Comparison of ENCODE assay signal across 1 cellular context in the genomic region with DNA sequence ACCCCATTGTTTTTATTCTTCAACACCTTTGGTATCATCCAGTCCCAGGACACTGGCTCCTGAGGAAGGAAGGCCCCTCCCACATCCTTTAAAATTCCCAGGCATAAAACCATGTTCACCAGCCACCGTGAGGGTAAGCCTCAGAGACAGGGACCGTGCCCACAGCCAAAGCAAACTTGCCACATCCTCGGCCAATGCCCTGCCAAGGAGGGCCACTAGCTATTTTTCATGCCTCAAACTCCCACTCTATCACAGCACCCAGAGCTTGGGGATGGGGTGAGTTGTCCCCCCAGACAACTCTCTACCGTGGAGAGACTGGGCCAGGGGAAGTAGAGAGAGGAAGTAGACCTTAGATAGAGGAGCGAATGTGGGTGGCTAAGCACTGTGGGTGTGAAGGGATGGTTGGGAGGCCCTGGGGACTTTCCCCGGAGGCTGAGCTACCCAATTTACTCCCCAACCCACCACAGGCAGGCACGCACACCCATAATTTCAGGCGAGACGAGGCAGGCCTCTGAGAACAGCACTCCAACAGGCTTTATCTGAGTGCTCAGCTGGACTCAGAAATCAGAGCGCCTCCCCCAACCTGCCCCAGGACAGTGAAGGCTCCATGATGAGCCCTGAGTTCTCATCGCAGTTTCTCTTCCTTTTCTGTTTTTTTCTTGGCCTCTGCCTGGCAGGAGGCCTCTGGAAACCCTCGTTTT.
TF ChIP-seq lines count a peak whose summit lies in the region.

No MANE protein-coding gene starts in this region.

TF ChIP-seq in K562, 482 proteins besides CTCF, POLR2A, EP300 and RAD21 (continued from another document):
- TF ChIP-seq NR0B1 (IDR thresholded peaks at IDR 0.05; ENCODE audit: partially characterized antibody) (no peak), NBN (IDR thresholded peaks at IDR 0.05; ENCODE audit: low read depth) (peak; percentile 69; the same call in 1 of the 2 replicates), ZBTB1 (CRISPR knock-in tag; IDR thresholded peaks at IDR 0.05; ENCODE audit: borderline replicate concordance, low read depth) (peak; percentile 40; the same call in 1 of the 2 replicates), PRPF4 (IDR thresholded peaks at IDR 0.05; ENCODE audit: insufficient read depth, low read depth, low read length, poor library complexity, severe bottlenecking) (no peak), BHLHE40 (IDR thresholded peaks at IDR 0.05; ENCODE audit: low read length) (peak; percentile 60; the same call in 1 of the 2 replicates), RBBP5 (IDR thresholded peaks at IDR 0.05; ENCODE audit: borderline replicate concordance, insufficient read depth, low read length, poor library complexity, severe bottlenecking) (no peak), TARDBP (IDR thresholded peaks at IDR 0.05) (peak; percentile 94), FIP1L1 (IDR thresholded peaks at IDR 0.05; ENCODE audit: low read depth, low read length, poor library complexity, severe bottlenecking) (no peak), NR2C1 (IDR thresholded peaks at IDR 0.05) (no peak), NR2C1 (tag; IDR thresholded peaks at IDR 0.05) (peak; percentile 21; the same call in 1 of the 2 replicates), RCOR1 (IDR thresholded peaks at IDR 0.05; ENCODE audit: borderline replicate concordance in 1 of 2, low read depth in 2 of 2, low read length in 2 of 2) (peak; percentile 85 to 98), NEUROD1 (IDR thresholded peaks at IDR 0.05; ENCODE audit: borderline replicate concordance, low read depth, low read length, partially characterized antibody) (peak; percentile 58), BRD4 (IDR thresholded peaks at IDR 0.05) (no peak; the same call in 1 of the 2 replicates), THRAP3 (IDR thresholded peaks at IDR 0.05; ENCODE audit: borderline replicate concordance) (no peak), PURB (CRISPR knock-in tag; IDR thresholded peaks at IDR 0.05; ENCODE audit: low read depth) (no peak), KDM1A (IDR thresholded peaks at IDR 0.05) (peak; percentile 97 to 98), LEF1 (IDR thresholded peaks at IDR 0.05) (peak; percentile 68; the same call in 1 of the 2 replicates), ZBTB7A (IDR thresholded peaks at IDR 0.05; ENCODE audit: borderline replicate concordance, control insufficient read depth, low read depth, low read length) (peak; percentile 43; the same call in 1 of the 2 replicates), ARID1B (IDR thresholded peaks at IDR 0.05) (peak; percentile 86), STAT5A (IDR thresholded peaks at IDR 0.05; ENCODE audit: borderline replicate concordance, low read length) (0 out of 2 replicates have a peak, but pooled peaks have one; percentile 26), SMARCE1 (IDR thresholded peaks at IDR 0.05) (peak; percentile 76; the same call in 1 of the 2 replicates), SMARCA4 (IDR thresholded peaks at IDR 0.05) (peak; percentile 74), ZKSCAN3 (CRISPR knock-in tag; IDR thresholded peaks at IDR 0.05) (no peak), ETV5 (CRISPR knock-in tag; IDR thresholded peaks at IDR 0.05; ENCODE audit: low read depth) (peak; percentile 59; the same call in 1 of the 2 replicates), ZBTB17 (CRISPR knock-in tag; IDR thresholded peaks at IDR 0.05) (peak; percentile 30; the same call in 1 of the 2 replicates), ZNF583 (CRISPR knock-in tag; IDR thresholded peaks at IDR 0.05) (0 out of 2 replicates have a peak, but pooled peaks have one; percentile 24), ZNF224 (CRISPR knock-in tag; IDR thresholded peaks at IDR 0.05) (no peak), ZNF184 (CRISPR knock-in tag; IDR thresholded peaks at IDR 0.05) (no peak), CBFA2T3 (IDR thresholded peaks at IDR 0.05) (peak; percentile 88), MAZ (CRISPR knock-in tag; conservative IDR thresholded peaks at IDR 0.05 in 1 of 2, IDR thresholded peaks at IDR 0.05 in 1 of 2) (peak in 1 of 2 experiments; percentile 58; a peak in 2 of 4 replicates), ZNF316 (IDR thresholded peaks at IDR 0.05) (no peak), ZBTB34 (CRISPR knock-in tag; IDR thresholded peaks at IDR 0.05) (peak; percentile 37; the same call in 1 of the 2 replicates), HDAC8 (tag; IDR thresholded peaks at IDR 0.05) (no peak), TOE1 (IDR thresholded peaks at IDR 0.05; ENCODE audit: borderline replicate concordance) (peak; percentile 36; the same call in 1 of the 2 replicates), TOE1 (CRISPR knock-in tag; IDR thresholded peaks at IDR 0.05; ENCODE audit: borderline replicate concordance, low read depth) (no peak), POLR2AphosphoS5 (IDR thresholded peaks at IDR 0.05; ENCODE audit: control insufficient read depth, insufficient read depth, low read depth, low read length) (peak; percentile 70), FOXP1 (CRISPR knock-in tag; IDR thresholded peaks at IDR 0.05) (peak; percentile 12; the same call in 1 of the 2 replicates), EWSR1 (IDR thresholded peaks at IDR 0.05; ENCODE audit: borderline replicate concordance, low read depth, partially characterized antibody) (no peak), PML (IDR thresholded peaks at IDR 0.05; ENCODE audit: low read length) (no peak), EGR1 (conservative IDR thresholded peaks at IDR 0.05) (peak; percentile 95), ZNF586 (CRISPR knock-in tag; conservative IDR thresholded peaks at IDR 0.05) (no peak), L3MBTL2 (IDR thresholded peaks at IDR 0.05) (peak; percentile 84), HDAC2 (IDR thresholded peaks at IDR 0.05) (peak; percentile 90), KDM5B (IDR thresholded peaks at IDR 0.05; ENCODE audit: insufficient replicate concordance, low read depth, low read length) (no peak), RHOXF2B (CRISPR knock-in tag; conservative IDR thresholded peaks at IDR 0.05) (no peak), PHF21A (IDR thresholded peaks at IDR 0.05; ENCODE audit: borderline replicate concordance, low read depth) (peak; percentile 100), PTTG1 (tag; IDR thresholded peaks at IDR 0.05; ENCODE audit: low read depth) (no peak), ILF3 (IDR thresholded peaks at IDR 0.05; ENCODE audit: borderline replicate concordance) (no peak), SP1 (CRISPR knock-in tag; IDR thresholded peaks at IDR 0.05) (peak; percentile 29; the same call in 1 of the 2 replicates), ATF7 (IDR thresholded peaks at IDR 0.05) (peak; percentile 26; the same call in 1 of the 2 replicates), TAF1 (IDR thresholded peaks at IDR 0.05; ENCODE audit: control insufficient read depth, extremely low read depth, insufficient read depth, low read length, severe bottlenecking) (peak; percentile 21), DMBX1 (CRISPR knock-in tag; IDR thresholded peaks at IDR 0.05; ENCODE audit: borderline replicate concordance) (peak; percentile 85; the same call in 1 of the 2 replicates), TEAD4 (IDR thresholded peaks at IDR 0.05; ENCODE audit: low read length) (peak; percentile 58), TEAD4 (CRISPR knock-in tag; IDR thresholded peaks at IDR 0.05; ENCODE audit: borderline replicate concordance) (no peak), SMARCC2 (IDR thresholded peaks at IDR 0.05; ENCODE audit: low read depth) (peak; percentile 59; the same call in 1 of the 2 replicates), SMAD4 (CRISPR knock-in tag; conservative IDR thresholded peaks at IDR 0.05) (peak; percentile 76), CEBPG (CRISPR knock-in tag; IDR thresholded peaks at IDR 0.05) (no peak), CEBPG (tag; conservative IDR thresholded peaks at IDR 0.05 in 1 of 2, IDR thresholded peaks at IDR 0.05 in 1 of 2) (no peak), SRSF1 (IDR thresholded peaks at IDR 0.05; ENCODE audit: low read depth, low read length) (no peak), ZNF311 (CRISPR knock-in tag; IDR thresholded peaks at IDR 0.05) (no peak), CTBP1 (IDR thresholded peaks at IDR 0.05; ENCODE audit: borderline replicate concordance) (peak; percentile 60)
- TF ChIP-seq, protein P1, sequence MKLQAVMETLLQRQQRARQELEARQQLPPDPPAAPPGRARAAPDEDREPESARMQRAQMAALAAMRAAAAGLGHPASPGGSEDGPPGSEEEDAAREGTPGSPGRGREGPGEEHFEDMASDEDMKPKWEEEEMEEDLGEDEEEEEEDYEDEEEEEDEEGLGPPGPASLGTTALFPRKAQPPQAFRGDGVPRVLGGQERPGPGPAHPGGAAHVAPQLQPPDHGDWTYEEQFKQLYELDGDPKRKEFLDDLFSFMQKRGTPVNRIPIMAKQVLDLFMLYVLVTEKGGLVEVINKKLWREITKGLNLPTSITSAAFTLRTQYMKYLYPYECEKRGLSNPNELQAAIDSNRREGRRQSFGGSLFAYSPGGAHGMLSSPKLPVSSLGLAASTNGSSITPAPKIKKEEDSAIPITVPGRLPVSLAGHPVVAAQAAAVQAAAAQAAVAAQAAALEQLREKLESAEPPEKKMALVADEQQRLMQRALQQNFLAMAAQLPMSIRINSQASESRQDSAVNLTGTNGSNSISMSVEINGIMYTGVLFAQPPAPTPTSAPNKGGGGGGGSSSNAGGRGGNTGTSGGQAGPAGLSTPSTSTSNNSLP (IDR thresholded peaks at IDR 0.05; ENCODE audit: borderline replicate concordance, low read depth, low read length) = no peak
- TF ChIP-seq, protein P2, sequence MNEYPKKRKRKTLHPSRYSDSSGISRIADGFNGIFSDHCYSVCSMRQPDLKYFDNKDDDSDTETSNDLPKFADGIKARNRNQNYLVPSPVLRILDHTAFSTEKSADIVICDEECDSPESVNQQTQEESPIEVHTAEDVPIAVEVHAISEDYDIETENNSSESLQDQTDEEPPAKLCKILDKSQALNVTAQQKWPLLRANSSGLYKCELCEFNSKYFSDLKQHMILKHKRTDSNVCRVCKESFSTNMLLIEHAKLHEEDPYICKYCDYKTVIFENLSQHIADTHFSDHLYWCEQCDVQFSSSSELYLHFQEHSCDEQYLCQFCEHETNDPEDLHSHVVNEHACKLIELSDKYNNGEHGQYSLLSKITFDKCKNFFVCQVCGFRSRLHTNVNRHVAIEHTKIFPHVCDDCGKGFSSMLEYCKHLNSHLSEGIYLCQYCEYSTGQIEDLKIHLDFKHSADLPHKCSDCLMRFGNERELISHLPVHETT (CRISPR knock-in tag; conservative IDR thresholded peaks at IDR 0.05 in 1 of 2, IDR thresholded peaks at IDR 0.05 in 1 of 2) = peak in 1 of 2 experiments; percentile 64; a peak in 1 of 4 replicates
- TF ChIP-seq, protein P3, sequence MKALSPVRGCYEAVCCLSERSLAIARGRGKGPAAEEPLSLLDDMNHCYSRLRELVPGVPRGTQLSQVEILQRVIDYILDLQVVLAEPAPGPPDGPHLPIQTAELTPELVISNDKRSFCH (CRISPR knock-in tag; IDR thresholded peaks at IDR 0.05) = no peak
- TF ChIP-seq, protein P3 (tag; IDR thresholded peaks at IDR 0.05) = peak; percentile 75
- TF ChIP-seq, protein P4, sequence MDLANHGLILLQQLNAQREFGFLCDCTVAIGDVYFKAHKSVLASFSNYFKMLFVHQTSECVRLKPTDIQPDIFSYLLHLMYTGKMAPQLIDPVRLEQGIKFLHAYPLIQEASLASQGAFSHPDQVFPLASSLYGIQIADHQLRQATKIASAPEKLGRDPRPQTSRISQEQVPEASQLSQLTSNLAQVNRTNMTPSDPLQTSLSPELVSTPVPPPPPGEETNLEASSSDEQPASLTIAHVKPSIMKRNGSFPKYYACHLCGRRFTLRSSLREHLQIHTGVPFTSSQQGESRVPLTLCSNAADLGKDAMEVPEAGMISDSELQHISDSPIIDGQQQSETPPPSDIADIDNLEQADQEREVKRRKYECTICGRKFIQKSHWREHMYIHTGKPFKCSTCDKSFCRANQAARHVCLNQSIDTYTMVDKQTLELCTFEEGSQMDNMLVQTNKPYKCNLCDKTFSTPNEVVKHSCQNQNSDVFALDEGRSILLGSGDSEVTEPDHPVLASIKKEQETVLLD (IDR thresholded peaks at IDR 0.05) = 0 out of 2 replicates have a peak, but pooled peaks have one; percentile 33
- TF ChIP-seq, protein P5, sequence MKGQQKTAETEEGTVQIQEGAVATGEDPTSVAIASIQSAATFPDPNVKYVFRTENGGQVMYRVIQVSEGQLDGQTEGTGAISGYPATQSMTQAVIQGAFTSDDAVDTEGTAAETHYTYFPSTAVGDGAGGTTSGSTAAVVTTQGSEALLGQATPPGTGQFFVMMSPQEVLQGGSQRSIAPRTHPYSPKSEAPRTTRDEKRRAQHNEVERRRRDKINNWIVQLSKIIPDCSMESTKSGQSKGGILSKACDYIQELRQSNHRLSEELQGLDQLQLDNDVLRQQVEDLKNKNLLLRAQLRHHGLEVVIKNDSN (CRISPR knock-in tag; IDR thresholded peaks at IDR 0.05) = no peak
- TF ChIP-seq, protein P6, sequence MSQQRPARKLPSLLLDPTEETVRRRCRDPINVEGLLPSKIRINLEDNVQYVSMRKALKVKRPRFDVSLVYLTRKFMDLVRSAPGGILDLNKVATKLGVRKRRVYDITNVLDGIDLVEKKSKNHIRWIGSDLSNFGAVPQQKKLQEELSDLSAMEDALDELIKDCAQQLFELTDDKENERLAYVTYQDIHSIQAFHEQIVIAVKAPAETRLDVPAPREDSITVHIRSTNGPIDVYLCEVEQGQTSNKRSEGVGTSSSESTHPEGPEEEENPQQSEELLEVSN (IDR thresholded peaks at IDR 0.05; ENCODE audit: borderline replicate concordance in 1 of 2, extremely low read depth in 1 of 2, insufficient read depth in 1 of 2, insufficient read length in 1 of 2, low read depth in 1 of 2, low read length in 1 of 2, poor library complexity in 1 of 2, severe bottlenecking in 1 of 2) = peak in 1 of 2 experiments; percentile 60
